In the genomic region with DNA sequence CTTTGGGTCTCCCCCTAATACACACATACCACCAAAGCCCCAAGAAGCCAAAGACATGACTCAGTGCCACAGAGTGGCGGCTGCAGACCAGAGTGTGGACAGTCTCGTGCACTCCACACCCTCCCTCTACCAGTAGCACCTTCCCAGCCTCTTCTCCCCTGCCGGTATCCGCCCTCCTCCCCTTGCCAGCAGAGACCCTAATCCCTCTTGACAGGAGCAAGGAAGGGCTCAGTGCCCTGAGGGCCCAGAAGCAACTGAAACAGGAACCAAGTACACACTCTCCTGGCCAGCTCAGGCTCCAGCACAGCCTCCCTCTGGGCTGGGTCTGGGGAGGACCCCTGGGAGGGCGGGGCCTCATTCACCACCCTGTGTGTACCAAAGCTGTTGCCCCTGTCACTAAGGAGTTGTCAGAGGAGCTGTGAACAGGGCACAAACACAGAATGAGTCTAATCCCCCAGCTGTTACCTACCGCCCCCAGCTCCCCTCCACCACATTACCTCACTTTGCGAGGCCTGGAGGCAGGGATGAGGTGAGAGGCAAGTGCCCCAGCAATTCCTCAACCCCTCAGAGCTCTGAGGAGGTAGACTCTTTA, we compare ENCODE assay signal across 11 cellular contexts. TPM values are rescaled to one million over a fixed set of nuclear protein-coding genes. Genes with fewer than 3 reads are reported as not detected.
DNase-seq lines count a peak whose midpoint lies in the region; ATAC-seq, FAIRE-seq and TF ChIP-seq lines count a peak whose summit lies in the region.
"Had no signal": no experiment of that assay in that cellular context is flagged by ENCODE, and none has a peak within 500 bp of the region (broad histone marks: within the 10 kb centered on the region; RNA-seq: fewer than 3 reads in every experiment).

No MANE protein-coding gene starts in this region.

- BruUV-seq in GM12878 (replicated peaks; lab: Mats Ljungman, UMichigan), result no TSS peak

- no peaks in the 10 kb centered on the region for H3K9me3 Mint-ChIP-seq in activated CD8-positive, alpha-beta T cell treated with anti-CD3 and anti-CD28 coated beads for 36 hours
- no peaks in the 10 kb centered on the region for H3K9me3 Mint-ChIP-seq in activated CD8-positive, alpha-beta T cell treated with anti-CD3 and anti-CD28 coated beads, Interleukin-2, amount 10 ng/mL, durations not matched to agents 7 days and 5 days (ENCODE audit: insufficient read depth)

- no peak for TF ChIP-seq EP300 in GM12878 (IDR thresholded peaks at IDR 0.05; ENCODE audit: borderline replicate concordance in 1 of 2, control insufficient read depth in 1 of 2, low read depth in 2 of 2, low read length in 2 of 2)

- no peak for TF ChIP-seq RAD21 in GM12878 (IDR thresholded peaks at IDR 0.05; ENCODE audit: insufficient read depth, low read depth, low read length)

- H3K36me3 Mint-ChIP-seq in activated CD8-positive, alpha-beta T cell treated with anti-CD3 and anti-CD28 coated beads for 36 hours (ENCODE audit: low read depth), result peaks cover 26% of the 10 kb centered on the region
- peaks cover 42% of the 10 kb centered on the region for H3K36me3 Mint-ChIP-seq in activated CD8-positive, alpha-beta T cell treated with anti-CD3 and anti-CD28 coated beads, Interleukin-2, amount 10 ng/mL, durations not matched to agents 7 days and 5 days (ENCODE audit: low read depth)

- no peak overlapping the region for H3K4me2 ChIP-seq in GM12878 (ENCODE audit: control insufficient read depth, insufficient read depth)

- no peak overlapping the region for H3K4me3 ChIP-seq in GM12878
- no peak overlapping the region for H3K4me3 ChIP-seq in mesodermal cell (ENCODE audit: extremely low read depth, insufficient read depth, low read length, poor library complexity, severe bottlenecking)
- no peak overlapping the region for H3K4me3 ChIP-seq in tibial artery

- no peak for DNase-seq in activated CD8-positive, alpha-beta T cell treated with anti-CD3 and anti-CD28 coated beads for 36 hours
- DNase-seq in activated CD8-positive, alpha-beta T cell treated with anti-CD3 and anti-CD28 coated beads, Interleukin-2, amount 10 ng/mL, durations not matched to agents 7 days and 5 days, result no peak
- no peak for DNase-seq in GM12878 (ENCODE audit: low read depth, low spot score)
- DNase-seq in tibial artery, result peak in 1 of 2 donors; percentile 67
- DNase-seq in stimulated activated CD4-positive, alpha-beta T cell treated with anti-CD3 and anti-CD28 coated beads, Interleukin-15, amount 100 ng/mL, for 24 hours, result no peak
- DNase-seq in stimulated activated naive CD4-positive, alpha-beta T cell treated with Interleukin-2 at 50 U/mL for 16 hours (lab: John Stamatoyannopoulos, UW), result no peak
- DNase-seq in activated CD4-positive, CD25-positive, alpha-beta regulatory T cell (lab: John Stamatoyannopoulos, UW), result no peak
- DNase-seq: 8988T; activated T-cell treated with anti-CD3 and anti-CD28 coated beads, Interleukin-2, amount 50 U/mL, for 48 hours had no signal

- H3K4me1 Mint-ChIP-seq in activated CD8-positive, alpha-beta T cell treated with anti-CD3 and anti-CD28 coated beads for 36 hours (ENCODE audit: low read depth), result peaks cover 17% of the 10 kb centered on the region
- H3K4me1 Mint-ChIP-seq in activated CD8-positive, alpha-beta T cell treated with anti-CD3 and anti-CD28 coated beads, Interleukin-2, amount 10 ng/mL, durations not matched to agents 7 days and 5 days (ENCODE audit: low read depth), result peaks cover 16% of the 10 kb centered on the region

- CTCF ChIA-PET in activated CD8-positive, alpha-beta T cell treated with anti-CD3 and anti-CD28 coated beads for 36 hours (lab: Charles Lee), result interaction anchor here (1.5 to 12.1 kb wide), 2 partner anchors 19 to 281 kb away, joined by 3 to 553 read pairs; a partner anchor contains a TSS
- CTCF ChIA-PET in activated CD8-positive, alpha-beta T cell treated with anti-CD3 and anti-CD28 coated beads, Interleukin-2, amount 10 ng/mL, durations not matched to agents 7 days and 5 days (lab: Charles Lee), result interaction anchor here (1.1 to 10.2 kb wide), 3 partner anchors 30 to 120 kb away, joined by 3 to 295 read pairs (median 4); a partner anchor contains a TSS
- CTCF ChIA-PET in GM12878 (lab: Yijun Ruan, JAX), result interaction anchor here (0.7 to 12.1 kb wide), 3 partner anchors 17 to 250 kb away, joined by 3 to 355 read pairs (median 3); a partner anchor contains a TSS

- TF ChIP-seq CTCF in activated CD8-positive, alpha-beta T cell treated with anti-CD3 and anti-CD28 coated beads for 36 hours (IDR thresholded peaks at IDR 0.05), result no peak
- TF ChIP-seq CTCF in GM12878 (IDR thresholded peaks at IDR 0.05 in 2 of 3, conservative IDR thresholded peaks at IDR 0.05 in 1 of 3; ENCODE audit: control insufficient read depth in 2 of 3, extremely low read depth in 1 of 3, insufficient read depth in 1 of 3, low read depth in 3 of 3, low read length in 3 of 3) (no peak), tibial artery (IDR thresholded peaks at IDR 0.05) (no peak)

- H3K9me3 ChIP-seq in GM12878 (replicated peaks; ENCODE audit: control insufficient read depth, insufficient read depth, low read length) (no peaks in the 10 kb centered on the region), mesodermal cell (ENCODE audit: control insufficient read depth, low read length) (no peaks in the 10 kb centered on the region), tibial artery (no peaks in the 10 kb centered on the region)

- RAD21 ChIA-PET in GM12878 (lab: Charles Lee; ENCODE audit: unreplicated experiment), result interaction anchor here (1.2 kb wide), 1 partner anchor 28 kb away, joined by 4 read pairs; no protein-coding TSS in a partner anchor

- no peaks in the 10 kb centered on the region; the same call in 1 of the 2 replicates for H4K20me1 ChIP-seq in GM12878 (ENCODE audit: control insufficient read depth, insufficient read depth)

- ATAC-seq in activated CD8-positive, alpha-beta T cell treated with anti-CD3 and anti-CD28 coated beads for 36 hours, result peak; percentile 52
- ATAC-seq in activated CD8-positive, alpha-beta T cell treated with anti-CD3 and anti-CD28 coated beads, Interleukin-2, amount 10 ng/mL, durations not matched to agents 7 days and 5 days, result no peak
- ATAC-seq in GM12878, result peak; percentile 53

- no peak overlapping the region for H3K4me3 Mint-ChIP-seq in activated CD8-positive, alpha-beta T cell treated with anti-CD3 and anti-CD28 coated beads for 36 hours
- H3K4me3 Mint-ChIP-seq in activated CD8-positive, alpha-beta T cell treated with anti-CD3 and anti-CD28 coated beads, Interleukin-2, amount 10 ng/mL, durations not matched to agents 7 days and 5 days, result no peak overlapping the region

- H3K9ac ChIP-seq in GM12878 (ENCODE audit: control insufficient read depth, insufficient read depth, low read length), result no peak overlapping the region

- H3K4me1 ChIP-seq in GM12878 (ENCODE audit: control insufficient read depth, insufficient read depth, low read length) (no peaks in the 10 kb centered on the region), mesodermal cell (ENCODE audit: control insufficient read depth, insufficient read depth, low read length, poor library complexity, severe bottlenecking) (peaks cover 43% of the 10 kb centered on the region), tibial artery (peaks cover 15 to 92% (median 69%) of the 10 kb centered on the region in 4 donors)

- H3K27ac Mint-ChIP-seq in activated CD8-positive, alpha-beta T cell treated with anti-CD3 and anti-CD28 coated beads for 36 hours, result peak overlapping the region; percentile 53
- H3K27ac Mint-ChIP-seq in activated CD8-positive, alpha-beta T cell treated with anti-CD3 and anti-CD28 coated beads, Interleukin-2, amount 10 ng/mL, durations not matched to agents 7 days and 5 days, result no peak overlapping the region

- H3K36me3 ChIP-seq in GM12878 (ENCODE audit: control insufficient read depth in 2 of 2, insufficient read depth in 2 of 2, low read length in 1 of 2), result peaks cover 4 to 8% of the 10 kb centered on the region in 2 experiments; a peak in 3 of 4 replicates
- peaks cover 30% of the 10 kb centered on the region for H3K36me3 ChIP-seq in mesodermal cell (ENCODE audit: control insufficient read depth, insufficient read depth, low read length)
- H3K36me3 ChIP-seq in tibial artery, result peaks cover 18 to 80% (median 30%) of the 10 kb centered on the region in 3 donors

- no peaks in the 10 kb centered on the region for H3K27me3 ChIP-seq in GM12878 (replicated peaks in 1 of 2; ENCODE audit: control insufficient read depth in 2 of 2, insufficient read depth in 2 of 2, low read length in 1 of 2)
- H3K27me3 ChIP-seq in tibial artery, result no peaks in the 10 kb centered on the region

- FAIRE-seq in GM12878 (lab: Jason Lieb, UNC), result no peak

- H3K27ac ChIP-seq in GM12878 (ENCODE audit: control insufficient read depth, insufficient read depth), result no peak overlapping the region
- peak overlapping the region; percentile 53 for H3K27ac ChIP-seq in mesodermal cell (ENCODE audit: low read depth, low read length, severe bottlenecking)
- peak overlapping the region; percentile 93 to 99 for H3K27ac ChIP-seq in tibial artery
- H3K27ac ChIP-seq: HL-60 had no signal

- no peaks in the 10 kb centered on the region for H3K79me2 ChIP-seq in GM12878 (ENCODE audit: control insufficient read depth, insufficient read depth, low read length)

- no peak for TF ChIP-seq POLR2A in GM12878 (IDR thresholded peaks at IDR 0.05; ENCODE audit: low read depth, low read length)

- intact Hi-C loops in activated CD8-positive, alpha-beta T cell treated with anti-CD3 and anti-CD28 coated beads for 36 hours (cut with micrococcal nuclease), result no loop called here
- intact Hi-C loops in GM12878 (cut with micrococcal nuclease; ENCODE audit: unreplicated experiment), result no loop called here
- intact Hi-C loops in tibial artery (cut with DNase I; ENCODE audit: low total_unique reads), result no loop called here

- SMC1A ChIA-PET in GM12878 (lab: Charles Lee; ENCODE audit: uncharacterized antibody, unreplicated experiment), result interaction anchor here (1.1 kb wide), 1 partner anchor 85 kb away, joined by 4 read pairs; no protein-coding TSS in a partner anchor

- no peaks in the 10 kb centered on the region for H3K27me3 Mint-ChIP-seq in activated CD8-positive, alpha-beta T cell treated with anti-CD3 and anti-CD28 coated beads for 36 hours
- H3K27me3 Mint-ChIP-seq in activated CD8-positive, alpha-beta T cell treated with anti-CD3 and anti-CD28 coated beads, Interleukin-2, amount 10 ng/mL, durations not matched to agents 7 days and 5 days (ENCODE audit: low read depth), result no peaks in the 10 kb centered on the region

- WGBS in GM12878 (ENCODE audit: insufficient coverage, insufficient replicate concordance, low lambda C conversion rate, missing lambda C conversion rate), result 90% methylated on average over 7 of the region's 7 CpGs
- WGBS in mesodermal cell (ENCODE audit: insufficient coverage in 2 of 2), 2 experiments, result 80 to 81% methylated on average over 1 to 4 of the region's 7 CpGs

- no peak overlapping the region for H2AFZ ChIP-seq in GM12878 (ENCODE audit: control insufficient read depth, low read depth, low read length)

- POLR2A ChIA-PET in activated CD8-positive, alpha-beta T cell treated with anti-CD3 and anti-CD28 coated beads for 36 hours (lab: Charles Lee), result interaction anchor here (0.7 to 1.7 kb wide), 5 partner anchors 9 to 31 kb away, joined by 3 to 8 read pairs (median 4); a partner anchor contains a TSS
- POLR2A ChIA-PET in activated CD8-positive, alpha-beta T cell treated with anti-CD3 and anti-CD28 coated beads, Interleukin-2, amount 10 ng/mL, durations not matched to agents 7 days and 5 days (lab: Charles Lee), result no interaction called here
- POLR2A ChIA-PET in GM12878 (lab: Charles Lee), result interaction anchor here (0.7 to 1.1 kb wide), 2 partner anchors 32 to 222 kb away, joined by 3 to 4 read pairs; a partner anchor contains a TSS

- in situ Hi-C loops in GM12878 (cut with MboI), result no loop called here

RNA-seq across cellular contexts. Expression of a gene that starts 8.2 kb away (rescaled TPM):
- 10 to 100 TPM; 24.8 to 25.0 TPM for total RNA-seq in activated CD8-positive, alpha-beta T cell treated with anti-CD3 and anti-CD28 coated beads for 36 hours
- total RNA-seq in activated CD8-positive, alpha-beta T cell treated with anti-CD3 and anti-CD28 coated beads, Interleukin-2, amount 10 ng/mL, durations not matched to agents 7 days and 5 days, result 10 to 100 TPM; 27.2 to 31.2 TPM
- total RNA-seq in GM12878 (2013; cell fraction: nucleolus; rRNA removed), result 14.3 and 17.7 TPM in 2 replicates
- total RNA-seq in GM12878 (2014; rRNA removed) (18.7 and 21.0 TPM in 2 replicates), GM12878 (2014; rRNA removed; fragmentation: Illumina TruSeq; extraction: Trizol) (10.4 and 11.2 TPM in 2 replicates), GM12878 (2021) (24.7 and 27.7 TPM in 2 replicates)
- 6.7 TPM for polyA plus RNA-seq in GM12878 (2011; ENCODE audit: low read depth)
- polyA plus RNA-seq in GM12878 (2011; rRNA removed) (12.4 and 19.4 TPM in 2 replicates), GM12878 (2014; fragmentation: Illumina TruSeq; extraction: Trizol) (9.4 and 18.3 TPM in 2 replicates), GM12878 (2014; fragmentation: Nextera tagmentation; extraction: Ambion mirVana) (1 to 10 TPM; 2.3 to 3.5 TPM), GM12878 (2014; rRNA removed) (21.4 and 21.7 TPM in 2 replicates), GM12878 (2016; fragmentation: Nextera tagmentation; extraction: Ambion mirVana) (10 to 100 TPM; 26.2 to 26.4 TPM)
- polyA plus RNA-seq in GM12878 (2011; cell fraction: cytosol; rRNA removed), result 28.7 and 32.0 TPM in 2 replicates
- polyA plus RNA-seq in GM12878 (2011; cell fraction: nucleus; rRNA removed), result 22.8 and 28.5 TPM in 2 replicates
- 14.5 and 15.8 TPM in 2 replicates for polyA plus RNA-seq in GM12878 (2012)
- 24.0 and 32.3 TPM in 2 replicates for polyA minus RNA-seq in GM12878 (2011; rRNA and poly(A)+ RNA removed)
- 12.1 and 12.6 TPM in 2 replicates for polyA minus RNA-seq in GM12878 (2011; cell fraction: cytosol; rRNA and poly(A)+ RNA removed)
- 10.4 and 18.8 TPM in 2 replicates for polyA minus RNA-seq in GM12878 (2011; cell fraction: nucleus; rRNA and poly(A)+ RNA removed)
- polyA plus RNA-seq in mesodermal cell (2013, experiment 1 of 2), result 9.6 TPM
- 7.3 TPM for polyA plus RNA-seq in mesodermal cell (2013, experiment 2 of 2)

RNA-seq across cellular contexts. Expression of a gene that starts 21.1 kb away (rescaled TPM):
- 1 to 10 TPM; 1.1 to 1.6 TPM for total RNA-seq in activated CD8-positive, alpha-beta T cell treated with anti-CD3 and anti-CD28 coated beads for 36 hours
- total RNA-seq in activated CD8-positive, alpha-beta T cell treated with anti-CD3 and anti-CD28 coated beads, Interleukin-2, amount 10 ng/mL, durations not matched to agents 7 days and 5 days, result 1 to 10 TPM; 1.0 to 1.4 TPM
- total RNA-seq in GM12878 (2013; cell fraction: nucleolus; rRNA removed), result 1.7 and 2.7 TPM in 2 replicates
- 0.17 and 0.22 TPM in 2 replicates for total RNA-seq in GM12878 (2014; rRNA removed)
- not detected in 2 replicates for total RNA-seq in GM12878 (2014; rRNA removed; fragmentation: Illumina TruSeq; extraction: Trizol)
- total RNA-seq in GM12878 (2021), result 0.66 and 0.72 TPM in 2 replicates
- 0.14 TPM for polyA plus RNA-seq in GM12878 (2011; ENCODE audit: low read depth)
- polyA plus RNA-seq in GM12878 (2011; rRNA removed), result 0.07 TPM in 1 of 2 replicates, not detected in the other
- 0.07 and 0.10 TPM in 2 replicates for polyA plus RNA-seq in GM12878 (2011; cell fraction: cytosol; rRNA removed)
- polyA plus RNA-seq in GM12878 (2011; cell fraction: nucleus; rRNA removed), result 0.97 and 1.3 TPM in 2 replicates
- polyA plus RNA-seq in GM12878 (2012), result 0.39 and 0.64 TPM in 2 replicates
- polyA plus RNA-seq in GM12878 (2014; fragmentation: Illumina TruSeq; extraction: Trizol), result 0.03 and 0.11 TPM in 2 replicates
- not detected for polyA plus RNA-seq in GM12878 (2014; fragmentation: Nextera tagmentation; extraction: Ambion mirVana)
- polyA plus RNA-seq in GM12878 (2014; rRNA removed), result 0.15 and 0.52 TPM in 2 replicates
- under 1 TPM in 1 of 2 experiments, not detected in 1; 0.20 TPM for polyA plus RNA-seq in GM12878 (2016; fragmentation: Nextera tagmentation; extraction: Ambion mirVana)
- 0.57 TPM in 1 of 2 replicates, not detected in the other for polyA minus RNA-seq in GM12878 (2011; rRNA and poly(A)+ RNA removed)
- polyA minus RNA-seq in GM12878 (2011; cell fraction: cytosol; rRNA and poly(A)+ RNA removed), result 0.62 and 2.8 TPM in 2 replicates
- polyA minus RNA-seq in GM12878 (2011; cell fraction: nucleus; rRNA and poly(A)+ RNA removed), result 0.48 and 1.2 TPM in 2 replicates
- 30.9 TPM for polyA plus RNA-seq in mesodermal cell (2013, experiment 1 of 2)
- polyA plus RNA-seq in mesodermal cell (2013, experiment 2 of 2), result 19.3 TPM

RNA-seq across cellular contexts. Expression of a gene that starts 26.5 kb away (rescaled TPM):
- 1 to 10 TPM; 2.0 to 2.3 TPM for total RNA-seq in activated CD8-positive, alpha-beta T cell treated with anti-CD3 and anti-CD28 coated beads for 36 hours
- 1 to 10 TPM; 3.1 to 5.4 TPM for total RNA-seq in activated CD8-positive, alpha-beta T cell treated with anti-CD3 and anti-CD28 coated beads, Interleukin-2, amount 10 ng/mL, durations not matched to agents 7 days and 5 days
- not detected in 2 replicates for total RNA-seq in GM12878 (2013; cell fraction: nucleolus; rRNA removed)
- total RNA-seq in GM12878 (2014; rRNA removed), result 0.56 TPM in 1 of 2 replicates, not detected in the other
- not detected in 2 replicates for total RNA-seq in GM12878 (2014; rRNA removed; fragmentation: Illumina TruSeq; extraction: Trizol)
- total RNA-seq in GM12878 (2021), result 0.64 and 0.87 TPM in 2 replicates
- polyA plus RNA-seq in GM12878 (2011; ENCODE audit: low read depth), result not detected
- polyA plus RNA-seq in GM12878 (2011; rRNA removed), result 0.16 and 0.60 TPM in 2 replicates
- polyA plus RNA-seq in GM12878 (2011; cell fraction: cytosol; rRNA removed), result 0.67 and 0.85 TPM in 2 replicates
- polyA plus RNA-seq in GM12878 (2011; cell fraction: nucleus; rRNA removed), result 0.22 and 0.31 TPM in 2 replicates
- polyA plus RNA-seq in GM12878 (2012), result 0.19 and 0.21 TPM in 2 replicates
- not detected in 2 replicates for polyA plus RNA-seq in GM12878 (2014; fragmentation: Illumina TruSeq; extraction: Trizol)
- under 1 TPM in 1 of 2 experiments, not detected in 1; 0.09 TPM for polyA plus RNA-seq in GM12878 (2014; fragmentation: Nextera tagmentation; extraction: Ambion mirVana)
- polyA plus RNA-seq in GM12878 (2014; rRNA removed), result 0.35 and 0.84 TPM in 2 replicates
- polyA plus RNA-seq in GM12878 (2016; fragmentation: Nextera tagmentation; extraction: Ambion mirVana), result under 1 TPM; 0.44 to 0.80 TPM
- polyA minus RNA-seq in GM12878 (2011; rRNA and poly(A)+ RNA removed), result 0.77 TPM in 1 of 2 replicates, not detected in the other
- not detected in 2 replicates for polyA minus RNA-seq in GM12878 (2011; cell fraction: cytosol; rRNA and poly(A)+ RNA removed)
- not detected in 2 replicates for polyA minus RNA-seq in GM12878 (2011; cell fraction: nucleus; rRNA and poly(A)+ RNA removed)
- polyA plus RNA-seq in mesodermal cell (2013, experiment 1 of 2), result 26.4 TPM
- 25.5 TPM for polyA plus RNA-seq in mesodermal cell (2013, experiment 2 of 2)

RNA-seq across cellular contexts. Expression of a gene that starts 32.3 kb away (rescaled TPM):
- 1 to 10 TPM; 5.3 to 6.7 TPM for total RNA-seq in activated CD8-positive, alpha-beta T cell treated with anti-CD3 and anti-CD28 coated beads for 36 hours
- total RNA-seq in activated CD8-positive, alpha-beta T cell treated with anti-CD3 and anti-CD28 coated beads, Interleukin-2, amount 10 ng/mL, durations not matched to agents 7 days and 5 days, result 10 to 100 TPM; 10.8 to 13.3 TPM
- not detected in 2 replicates for total RNA-seq in GM12878 (2013; cell fraction: nucleolus; rRNA removed)
- total RNA-seq in GM12878 (2014; rRNA removed) (1.2 and 1.6 TPM in 2 replicates), GM12878 (2014; rRNA removed; fragmentation: Illumina TruSeq; extraction: Trizol) (0.60 and 0.67 TPM in 2 replicates), GM12878 (2021) (1.6 and 1.9 TPM in 2 replicates)
- polyA plus RNA-seq in GM12878 (2011; ENCODE audit: low read depth), result not detected
- polyA plus RNA-seq in GM12878 (2011; rRNA removed) (0.24 and 0.30 TPM in 2 replicates), GM12878 (2014; fragmentation: Illumina TruSeq; extraction: Trizol) (0.43 and 0.78 TPM in 2 replicates), GM12878 (2014; fragmentation: Nextera tagmentation; extraction: Ambion mirVana) (under 1 TPM; 0.08 to 0.33 TPM), GM12878 (2014; rRNA removed) (1.7 and 2.4 TPM in 2 replicates), GM12878 (2016; fragmentation: Nextera tagmentation; extraction: Ambion mirVana) (under 1 TPM; 0.46 to 0.72 TPM)
- 0.31 and 0.53 TPM in 2 replicates for polyA plus RNA-seq in GM12878 (2011; cell fraction: cytosol; rRNA removed)
- 1.7 TPM in 2 replicates for polyA plus RNA-seq in GM12878 (2011; cell fraction: nucleus; rRNA removed)
- 0.21 TPM in 1 of 2 replicates, not detected in the other for polyA plus RNA-seq in GM12878 (2012)
- polyA minus RNA-seq in GM12878 (2011; rRNA and poly(A)+ RNA removed), result 0.36 TPM in 1 of 2 replicates, not detected in the other
- polyA minus RNA-seq in GM12878 (2011; cell fraction: cytosol; rRNA and poly(A)+ RNA removed), result not detected in 2 replicates
- polyA minus RNA-seq in GM12878 (2011; cell fraction: nucleus; rRNA and poly(A)+ RNA removed), result 0.24 and 0.48 TPM in 2 replicates
- polyA plus RNA-seq in mesodermal cell (2013, experiment 1 of 2), result not detected
- polyA plus RNA-seq in mesodermal cell (2013, experiment 2 of 2), result not detected
